24 cellular contexts compared by ENCODE assay signal in genomic region chr4:181967401-181967800, GRCh38.
"Had no signal": no experiment of that assay in that cellular context is flagged by ENCODE, and none has a peak within 500 bp of the region (broad histone marks: within the 10 kb centered on the region; RNA-seq: fewer than 3 reads in every experiment).

No MANE protein-coding gene starts in this region.

- H3K4me3 ChIP-seq: dorsolateral prefrontal cortex, left ventricle myocardium inferior, lower lobe of right lung, neural progenitor cell, prostate gland, right atrium auricular region, sigmoid colon, spleen, testis, tibial artery had no signal

- ATAC-seq: left colon; lower lobe of right lung; naive thymus-derived CD4-positive, alpha-beta T cell; stimulated activated memory B cell treated with anti-CD40 and anti-IgM and Interleukin-4, amounts not matched to agents 10 μg/mL and 1 μg/mL and 100 μg/mL, for 72 hours; stimulated activated naive CD8-positive, alpha-beta T cell treated with anti-CD3 and anti-CD28 coated beads, Interleukin-15, Interleukin-2, amounts not matched to agents 100 U/mL and 50 U/mL, for 24 hours had no signal

- DNase-seq: dorsolateral prefrontal cortex; effector CD4-positive, alpha-beta T cell; hypothalamus; immature natural killer cell; islet precursor cell; kidney glomerular epithelial cell; left colon; left ventricle myocardium inferior; lower lobe of right lung; naive thymus-derived CD4-positive, alpha-beta T cell; sigmoid colon; spleen; stimulated activated CD4-positive, alpha-beta T cell treated with anti-CD3 and anti-CD28 coated beads, Interleukin-4, amount 100 ng/mL, for 4 hours; stimulated activated naive CD8-positive, alpha-beta T cell treated with anti-CD3 and anti-CD28 coated beads, Interleukin-15, Interleukin-2, amounts not matched to agents 100 U/mL and 50 U/mL, for 24 hours; substantia nigra; testis; tibial artery had no signal

- H3K9me3 ChIP-seq: left ventricle myocardium inferior, lower lobe of right lung, prostate gland, right atrium auricular region, sigmoid colon, spleen, testis, tibial artery had no signal

- H3K9ac ChIP-seq: neural progenitor cell had no signal

- H3K36me3 Mint-ChIP-seq: immature natural killer cell; mesothelial cell of epicardium; naive thymus-derived CD4-positive, alpha-beta T cell; neural progenitor cell; stimulated activated memory B cell treated with anti-CD40 and anti-IgM and Interleukin-4, amounts not matched to agents 10 μg/mL and 1 μg/mL and 100 μg/mL, for 72 hours; type B pancreatic cell had no signal

- H3K27me3 ChIP-seq: neural progenitor cell, right atrium auricular region, sigmoid colon, spleen, testis, tibial artery had no signal

- H3K4me3 Mint-ChIP-seq: immature natural killer cell; mesothelial cell of epicardium; naive thymus-derived CD4-positive, alpha-beta T cell; nephron; neural progenitor cell; stimulated activated memory B cell treated with anti-CD40 and anti-IgM and Interleukin-4, amounts not matched to agents 10 μg/mL and 1 μg/mL and 100 μg/mL, for 72 hours; type B pancreatic cell had no signal

- H2AFZ ChIP-seq: neural progenitor cell had no signal

- H3K4me1 ChIP-seq: left ventricle myocardium inferior, lower lobe of right lung, prostate gland, right atrium auricular region, spleen, testis, tibial artery had no signal

- H3K27ac Mint-ChIP-seq: immature natural killer cell; mesothelial cell of epicardium; naive thymus-derived CD4-positive, alpha-beta T cell; nephron; stimulated activated memory B cell treated with anti-CD40 and anti-IgM and Interleukin-4, amounts not matched to agents 10 μg/mL and 1 μg/mL and 100 μg/mL, for 72 hours; type B pancreatic cell had no signal

- H3K4me2 ChIP-seq: neural progenitor cell had no signal

- H3K36me3 ChIP-seq: left ventricle myocardium inferior, lower lobe of right lung, neural progenitor cell, prostate gland, right atrium auricular region, sigmoid colon, spleen, tibial artery had no signal

- H3K9me3 Mint-ChIP-seq: mesothelial cell of epicardium; nephron; neural progenitor cell; stimulated activated memory B cell treated with anti-CD40 and anti-IgM and Interleukin-4, amounts not matched to agents 10 μg/mL and 1 μg/mL and 100 μg/mL, for 72 hours; type B pancreatic cell had no signal

- H3K27ac ChIP-seq: dorsolateral prefrontal cortex, left ventricle myocardium inferior, lower lobe of right lung, neural progenitor cell, prostate gland, right atrium auricular region, sigmoid colon, spleen, testis, tibial artery had no signal

- H3K27me3 Mint-ChIP-seq: naive thymus-derived CD4-positive, alpha-beta T cell; stimulated activated memory B cell treated with anti-CD40 and anti-IgM and Interleukin-4, amounts not matched to agents 10 μg/mL and 1 μg/mL and 100 μg/mL, for 72 hours; type B pancreatic cell had no signal
